ENCODE assay signal across 37 cellular contexts in the genomic region with DNA sequence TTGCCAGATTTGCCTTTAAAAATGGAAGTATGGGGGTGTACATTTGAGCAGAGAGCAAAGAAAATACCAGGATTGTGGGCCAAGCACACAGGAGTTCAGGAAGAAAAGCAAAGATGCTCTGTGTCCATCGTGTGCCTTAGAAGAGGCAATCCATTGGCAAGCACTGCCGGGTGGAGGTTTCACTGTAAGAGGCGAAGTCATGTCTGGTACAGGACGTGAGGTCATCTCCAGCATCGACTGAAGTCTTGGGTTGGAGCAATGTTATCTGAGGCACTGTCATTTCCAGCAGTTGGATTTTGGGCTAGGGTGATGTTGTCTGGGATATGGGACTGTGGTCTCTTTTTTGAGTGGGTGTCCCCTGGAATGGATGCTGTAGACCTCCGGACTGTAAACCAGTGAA. TPM values are rescaled to one million over a fixed set of nuclear protein-coding genes. Genes with fewer than 3 reads are reported as not detected.
"Had no signal": no experiment of that assay in that cellular context is flagged by ENCODE, and none has a peak within 500 bp of the region (broad histone marks: within the 10 kb centered on the region; RNA-seq: fewer than 3 reads in every experiment).

No MANE protein-coding gene starts in this region.

- DNase-seq: Karpas-422, Kasumi-1, MG63, MM.1S, MV-4-11, NCI-H1048, NCI-H1092, NCI-H1092 treated with DMSO at 0.1 percent for 48 hours, NCI-H1105, NCI-H1105 treated with DMSO at 0.1 percent for 48 hours, NCI-H1417, NCI-H1417 treated with DMSO at 0.1 percent for 48 hours, NCI-H1436, NCI-H1436 treated with DMSO at 0.1 percent for 48 hours, NCI-H146, NCI-H1694, NCI-H1694 treated with DMSO at 0.1 percent for 48 hours, NCI-H187, NCI-H187 treated with DMSO at 0.1 percent for 48 hours, NCI-H1930, NCI-H2029, NCI-H2029 treated with DMSO at 0.1 percent for 48 hours, NCI-H2081, NCI-H2081 treated with DMSO at 0.1 percent for 48 hours, NCI-H2107, NCI-H2171, NCI-H2171 treated with DMSO at 0.1 percent for 48 hours, NCI-H2227 treated with DMSO at 0.1 percent for 48 hours, NCI-H226, NCI-H345, NCI-H446, NCI-H446 treated with DMSO at 0.1 percent for 48 hours, NCI-H510A, NCI-H510A treated with DMSO at 0.1 percent for 48 hours, NCI-H524 had no signal

- H3K9me3 ChIP-seq: MG63 had no signal

- H3K4me3 ChIP-seq: MG63 had no signal

- H3K36me3 ChIP-seq: MG63 had no signal

RNA-seq across cellular contexts. Expression of gene RGMA, which starts 4.8 kb away (rescaled TPM):
- total RNA-seq: LHCN-M2, M059J had no signal
